ENCODE assay signal across 1 cellular context in the genomic region with DNA sequence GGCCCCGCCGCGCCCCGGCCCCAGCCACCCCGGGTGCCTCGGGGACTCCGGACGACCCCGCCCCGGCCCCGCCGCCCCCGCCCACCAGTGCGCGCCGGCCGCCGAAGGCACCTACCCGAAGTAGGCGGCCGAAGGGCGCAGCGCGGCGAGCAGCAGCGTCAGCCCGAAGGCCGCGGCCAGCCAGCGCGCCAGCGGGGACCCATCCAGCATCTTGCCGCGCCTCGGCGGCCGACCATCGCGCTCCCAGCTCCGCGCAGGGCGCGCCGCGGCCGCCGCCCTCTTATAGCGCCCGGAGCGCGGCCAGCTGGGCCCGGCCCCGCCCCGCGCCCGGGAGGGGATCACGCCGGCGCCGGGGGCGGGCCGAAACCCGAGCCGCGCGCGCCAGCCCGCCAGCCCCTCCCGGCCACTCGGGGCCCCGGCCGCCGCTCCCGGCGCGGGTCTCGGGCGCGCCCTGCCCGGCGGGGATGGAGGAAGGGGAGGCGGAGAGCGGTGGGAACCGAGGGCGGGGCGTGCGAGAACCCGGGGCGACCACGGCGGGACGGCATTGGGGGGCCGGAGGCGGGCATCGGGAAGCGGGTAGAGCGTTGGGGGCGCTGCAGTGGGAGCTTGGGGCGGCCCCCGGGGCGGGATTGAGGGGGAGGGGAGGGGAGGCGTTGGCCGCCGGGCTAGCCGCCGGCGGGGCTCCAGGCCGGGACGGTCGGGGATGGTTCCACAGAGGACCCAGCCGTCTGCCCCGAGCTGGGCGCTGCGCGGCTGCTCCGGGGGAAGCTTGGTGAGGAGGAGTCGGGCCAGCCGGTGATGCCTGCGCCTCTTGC.
A peak's percentile ranks its signal among the peaks of the same experiment; 100 is the strongest.
TF ChIP-seq lines count a peak whose summit lies in the region.

Gene WNT9A, minus strand, starts transcription at position 255 of the 815 bp plus-strand sequence. Its CDS starts 45 bp downstream, at position 210.

TF ChIP-seq in HEK293, 187 proteins besides CTCF, POLR2A, EP300 and RAD21 (continued from another document and continues in another):
- TF ChIP-seq ZSCAN23 (tag by site-specific recombination; IDR thresholded peaks at IDR 0.05), result no peak
- TF ChIP-seq ZNF221 (tag by site-specific recombination; IDR thresholded peaks at IDR 0.05; ENCODE audit: borderline replicate concordance), result no peak
- no peak for TF ChIP-seq ZNF791 (tag by site-specific recombination; IDR thresholded peaks at IDR 0.05)
- TF ChIP-seq ZNF202 (tag by site-specific recombination; IDR thresholded peaks at IDR 0.05; ENCODE audit: borderline replicate concordance), result no peak
- no peak for TF ChIP-seq ZNF302 (tag by site-specific recombination; IDR thresholded peaks at IDR 0.05; ENCODE audit: low read depth)
- no peak for TF ChIP-seq BCL11A (tag by site-specific recombination; IDR thresholded peaks at IDR 0.05; ENCODE audit: low read depth)
- no peak for TF ChIP-seq ZNF792 (tag by site-specific recombination; IDR thresholded peaks at IDR 0.05)
- TF ChIP-seq ZNF585B (tag by site-specific recombination; IDR thresholded peaks at IDR 0.05), result no peak
- no peak for TF ChIP-seq ZNF366 (tag by site-specific recombination; conservative IDR thresholded peaks at IDR 0.05)
- no peak for TF ChIP-seq ZNF211 (tag by site-specific recombination; IDR thresholded peaks at IDR 0.05; ENCODE audit: low read depth)
- TF ChIP-seq ZNF626 (tag by site-specific recombination; IDR thresholded peaks at IDR 0.05), result no peak
- TF ChIP-seq ZNF785 (tag by site-specific recombination; IDR thresholded peaks at IDR 0.05), result no peak
- TF ChIP-seq, protein P1, sequence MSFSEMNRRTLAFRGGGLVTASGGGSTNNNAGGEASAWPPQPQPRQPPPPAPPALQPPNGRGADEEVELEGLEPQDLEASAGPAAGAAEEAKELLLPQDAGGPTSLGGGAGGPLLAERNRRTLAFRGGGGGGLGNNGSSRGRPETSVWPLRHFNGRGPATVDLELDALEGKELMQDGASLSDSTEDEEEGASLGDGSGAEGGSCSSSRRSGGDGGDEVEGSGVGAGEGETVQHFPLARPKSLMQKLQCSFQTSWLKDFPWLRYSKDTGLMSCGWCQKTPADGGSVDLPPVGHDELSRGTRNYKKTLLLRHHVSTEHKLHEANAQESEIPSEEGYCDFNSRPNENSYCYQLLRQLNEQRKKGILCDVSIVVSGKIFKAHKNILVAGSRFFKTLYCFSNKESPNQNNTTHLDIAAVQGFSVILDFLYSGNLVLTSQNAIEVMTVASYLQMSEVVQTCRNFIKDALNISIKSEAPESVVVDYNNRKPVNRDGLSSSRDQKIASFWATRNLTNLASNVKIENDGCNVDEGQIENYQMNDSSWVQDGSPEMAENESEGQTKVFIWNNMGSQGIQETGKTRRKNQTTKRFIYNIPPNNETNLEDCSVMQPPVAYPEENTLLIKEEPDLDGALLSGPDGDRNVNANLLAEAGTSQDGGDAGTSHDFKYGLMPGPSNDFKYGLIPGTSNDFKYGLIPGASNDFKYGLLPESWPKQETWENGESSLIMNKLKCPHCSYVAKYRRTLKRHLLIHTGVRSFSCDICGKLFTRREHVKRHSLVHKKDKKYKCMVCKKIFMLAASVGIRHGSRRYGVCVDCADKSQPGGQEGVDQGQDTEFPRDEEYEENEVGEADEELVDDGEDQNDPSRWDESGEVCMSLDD (tag by site-specific recombination; IDR thresholded peaks at IDR 0.05), result peak; percentile 71; the same call in 1 of the 2 replicates
- no peak for TF ChIP-seq ZNF521 (tag by site-specific recombination; IDR thresholded peaks at IDR 0.05)
- no peak for TF ChIP-seq ZNF132 (tag by site-specific recombination; IDR thresholded peaks at IDR 0.05; ENCODE audit: borderline replicate concordance)
- no peak for TF ChIP-seq TSHZ1 (tag by site-specific recombination; IDR thresholded peaks at IDR 0.05; ENCODE audit: borderline replicate concordance)
- no peak for TF ChIP-seq ZNF600 (tag by site-specific recombination; IDR thresholded peaks at IDR 0.05)
- TF ChIP-seq PRDM1 (tag by site-specific recombination; IDR thresholded peaks at IDR 0.05), result no peak
- TF ChIP-seq ZNF391 (tag by site-specific recombination; IDR thresholded peaks at IDR 0.05; ENCODE audit: borderline replicate concordance, low read depth), result no peak
- TF ChIP-seq ZFP41 (tag by site-specific recombination; IDR thresholded peaks at IDR 0.05; ENCODE audit: borderline replicate concordance), result no peak
- TF ChIP-seq ZNF555 (tag by site-specific recombination; conservative IDR thresholded peaks at IDR 0.05), result no peak
- peak; percentile 98 for TF ChIP-seq GLIS2 (tag by site-specific recombination; IDR thresholded peaks at IDR 0.05)
- TF ChIP-seq ZBTB7A (tag by site-specific recombination; IDR thresholded peaks at IDR 0.05; ENCODE audit: low read depth), result no peak
- no peak for TF ChIP-seq ZNF530 (tag by site-specific recombination; IDR thresholded peaks at IDR 0.05; ENCODE audit: low read depth)
- TF ChIP-seq KLF9 (tag by site-specific recombination; IDR thresholded peaks at IDR 0.05; ENCODE audit: low read depth), result no peak
- TF ChIP-seq KLF10 (tag by site-specific recombination; IDR thresholded peaks at IDR 0.05), result no peak
- TF ChIP-seq BCL11B (tag by site-specific recombination; IDR thresholded peaks at IDR 0.05; ENCODE audit: low read depth), result no peak; the same call in 1 of the 2 replicates
- 0 out of 2 replicates have a peak, but pooled peaks have one; percentile 31 for TF ChIP-seq ZNF394 (tag by site-specific recombination; IDR thresholded peaks at IDR 0.05; ENCODE audit: borderline replicate concordance)
- TF ChIP-seq TRIM28 (IDR thresholded peaks at IDR 0.05; ENCODE audit: borderline replicate concordance, low read length), result no peak
- TF ChIP-seq ZFHX2 (tag by site-specific recombination; conservative IDR thresholded peaks at IDR 0.05), result peak; percentile 93
- no peak for TF ChIP-seq ZNF248 (tag by site-specific recombination; IDR thresholded peaks at IDR 0.05)
- TF ChIP-seq, protein P2, sequence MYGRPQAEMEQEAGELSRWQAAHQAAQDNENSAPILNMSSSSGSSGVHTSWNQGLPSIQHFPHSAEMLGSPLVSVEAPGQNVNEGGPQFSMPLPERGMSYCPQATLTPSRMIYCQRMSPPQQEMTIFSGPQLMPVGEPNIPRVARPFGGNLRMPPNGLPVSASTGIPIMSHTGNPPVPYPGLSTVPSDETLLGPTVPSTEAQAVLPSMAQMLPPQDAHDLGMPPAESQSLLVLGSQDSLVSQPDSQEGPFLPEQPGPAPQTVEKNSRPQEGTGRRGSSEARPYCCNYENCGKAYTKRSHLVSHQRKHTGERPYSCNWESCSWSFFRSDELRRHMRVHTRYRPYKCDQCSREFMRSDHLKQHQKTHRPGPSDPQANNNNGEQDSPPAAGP (tag by site-specific recombination; IDR thresholded peaks at IDR 0.05), result peak; percentile 78
- TF ChIP-seq ZNF174 (tag by site-specific recombination; IDR thresholded peaks at IDR 0.05), result no peak
- no peak for TF ChIP-seq ZNF510 (tag by site-specific recombination; IDR thresholded peaks at IDR 0.05; ENCODE audit: insufficient replicate concordance)
- no peak for TF ChIP-seq ZNF10 (tag by site-specific recombination; IDR thresholded peaks at IDR 0.05)
- TF ChIP-seq MYNN (tag by site-specific recombination; IDR thresholded peaks at IDR 0.05; ENCODE audit: borderline replicate concordance), result no peak
- TF ChIP-seq, protein P3, sequence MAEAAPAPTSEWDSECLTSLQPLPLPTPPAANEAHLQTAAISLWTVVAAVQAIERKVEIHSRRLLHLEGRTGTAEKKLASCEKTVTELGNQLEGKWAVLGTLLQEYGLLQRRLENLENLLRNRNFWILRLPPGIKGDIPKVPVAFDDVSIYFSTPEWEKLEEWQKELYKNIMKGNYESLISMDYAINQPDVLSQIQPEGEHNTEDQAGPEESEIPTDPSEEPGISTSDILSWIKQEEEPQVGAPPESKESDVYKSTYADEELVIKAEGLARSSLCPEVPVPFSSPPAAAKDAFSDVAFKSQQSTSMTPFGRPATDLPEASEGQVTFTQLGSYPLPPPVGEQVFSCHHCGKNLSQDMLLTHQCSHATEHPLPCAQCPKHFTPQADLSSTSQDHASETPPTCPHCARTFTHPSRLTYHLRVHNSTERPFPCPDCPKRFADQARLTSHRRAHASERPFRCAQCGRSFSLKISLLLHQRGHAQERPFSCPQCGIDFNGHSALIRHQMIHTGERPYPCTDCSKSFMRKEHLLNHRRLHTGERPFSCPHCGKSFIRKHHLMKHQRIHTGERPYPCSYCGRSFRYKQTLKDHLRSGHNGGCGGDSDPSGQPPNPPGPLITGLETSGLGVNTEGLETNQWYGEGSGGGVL (tag by site-specific recombination; IDR thresholded peaks at IDR 0.05), result peak; percentile 93
- peak; percentile 20; the same call in 1 of the 2 replicates for TF ChIP-seq ZNF146 (tag by site-specific recombination; IDR thresholded peaks at IDR 0.05)
- TF ChIP-seq, protein P4, sequence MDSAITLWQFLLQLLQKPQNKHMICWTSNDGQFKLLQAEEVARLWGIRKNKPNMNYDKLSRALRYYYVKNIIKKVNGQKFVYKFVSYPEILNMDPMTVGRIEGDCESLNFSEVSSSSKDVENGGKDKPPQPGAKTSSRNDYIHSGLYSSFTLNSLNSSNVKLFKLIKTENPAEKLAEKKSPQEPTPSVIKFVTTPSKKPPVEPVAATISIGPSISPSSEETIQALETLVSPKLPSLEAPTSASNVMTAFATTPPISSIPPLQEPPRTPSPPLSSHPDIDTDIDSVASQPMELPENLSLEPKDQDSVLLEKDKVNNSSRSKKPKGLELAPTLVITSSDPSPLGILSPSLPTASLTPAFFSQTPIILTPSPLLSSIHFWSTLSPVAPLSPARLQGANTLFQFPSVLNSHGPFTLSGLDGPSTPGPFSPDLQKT (IDR thresholded peaks at IDR 0.05; ENCODE audit: borderline replicate concordance, low read depth, low read length), result no peak
- no peak for TF ChIP-seq ZNF223 (tag by site-specific recombination; IDR thresholded peaks at IDR 0.05)
- TF ChIP-seq ZNF426 (tag by site-specific recombination; IDR thresholded peaks at IDR 0.05), result no peak
- TF ChIP-seq ATF2 (tag by site-specific recombination; IDR thresholded peaks at IDR 0.05; ENCODE audit: low read depth), result no peak
- TF ChIP-seq KLF1 (tag by site-specific recombination; IDR thresholded peaks at IDR 0.05), result peak; percentile 93
- TF ChIP-seq ZNF423 (tag by site-specific recombination; IDR thresholded peaks at IDR 0.05), result peak; percentile 42; the same call in 1 of the 2 replicates
- peak; percentile 24; the same call in 1 of the 2 replicates for TF ChIP-seq ZNF629 (tag by site-specific recombination; IDR thresholded peaks at IDR 0.05)
- no peak for TF ChIP-seq ZNF433 (tag by site-specific recombination; IDR thresholded peaks at IDR 0.05; ENCODE audit: low read depth)
- TF ChIP-seq HOXD13 (CRISPR knock-in tag; IDR thresholded peaks at IDR 0.05; ENCODE audit: borderline replicate concordance), result no peak
- TF ChIP-seq ZNF837 (tag by site-specific recombination; IDR thresholded peaks at IDR 0.05), result no peak
- TF ChIP-seq ZNF701 (tag by site-specific recombination; IDR thresholded peaks at IDR 0.05), result no peak
- TF ChIP-seq ZSCAN16 (tag by site-specific recombination; IDR thresholded peaks at IDR 0.05), result 0 out of 2 replicates have a peak, but pooled peaks have one; percentile 39
- no peak for TF ChIP-seq ZNF214 (tag by site-specific recombination; IDR thresholded peaks at IDR 0.05; ENCODE audit: borderline replicate concordance)
- no peak for TF ChIP-seq ZBTB17 (tag by site-specific recombination; IDR thresholded peaks at IDR 0.05)
- TF ChIP-seq ZNF473 (tag by site-specific recombination; IDR thresholded peaks at IDR 0.05), result no peak
- no peak for TF ChIP-seq ZNF354C (tag by site-specific recombination; IDR thresholded peaks at IDR 0.05; ENCODE audit: borderline replicate concordance, low read depth)
- no peak for TF ChIP-seq ZNF596 (tag by site-specific recombination; IDR thresholded peaks at IDR 0.05)
- peak; percentile 90; the same call in 1 of the 2 replicates for TF ChIP-seq KLF7 (tag by site-specific recombination; IDR thresholded peaks at IDR 0.05; ENCODE audit: borderline replicate concordance)
- TF ChIP-seq ZNF175 (tag by site-specific recombination; IDR thresholded peaks at IDR 0.05), result no peak
- peak; percentile 51; the same call in 1 of the 2 replicates for TF ChIP-seq ZNF610 (tag by site-specific recombination; IDR thresholded peaks at IDR 0.05; ENCODE audit: borderline replicate concordance)
- no peak for TF ChIP-seq TCF7L2 (IDR thresholded peaks at IDR 0.05; ENCODE audit: borderline replicate concordance, low read depth, low read length)
- no peak for TF ChIP-seq ZNF777 (tag by site-specific recombination; IDR thresholded peaks at IDR 0.05; ENCODE audit: borderline replicate concordance)
- peak; percentile 65; the same call in 1 of the 2 replicates for TF ChIP-seq SP7 (tag by site-specific recombination; IDR thresholded peaks at IDR 0.05)
- TF ChIP-seq ZNF621 (tag by site-specific recombination; IDR thresholded peaks at IDR 0.05), result no peak
- peak; percentile 45 for TF ChIP-seq OSR2 (tag by site-specific recombination; IDR thresholded peaks at IDR 0.05)
